Comparison of ENCODE assay signal across 19 cellular contexts in genomic region chr4:1409079-1409805, GRCh38. TPM values are rescaled to one million over a fixed set of nuclear protein-coding genes. Genes with fewer than 3 reads are reported as not detected.
"Had no signal": no experiment of that assay in that cellular context is flagged by ENCODE, and none has a peak within 500 bp of the region (broad histone marks: within the 10 kb centered on the region; RNA-seq: fewer than 3 reads in every experiment).

No MANE protein-coding gene starts in this region.

- H3K9me3 Mint-ChIP-seq: activated CD8-positive, alpha-beta T cell treated with anti-CD3 and anti-CD28 coated beads for 36 hours; activated naive CD4-positive, alpha-beta T cell treated with anti-CD3 and anti-CD28 coated beads, Interleukin-2, amount 50 U/mL, for 72 hours; central memory CD8-positive, alpha-beta T cell; dendritic cell treated with granulocyte-macrophage colony-stimulating factor and Interleukin-4, amounts not matched to agents 40 ng/mL and 50 ng/mL, for 4 days; immature natural killer cell; natural killer cell had no signal

- H3K4me3 ChIP-seq: body of pancreas, prostate gland had no signal

- H3K9me3 ChIP-seq: body of pancreas, prostate gland had no signal

- ATAC-seq: activated CD8-positive, alpha-beta T cell treated with anti-CD3 and anti-CD28 coated beads for 36 hours; activated naive CD4-positive, alpha-beta T cell treated with anti-CD3 and anti-CD28 coated beads, Interleukin-2, amount 50 U/mL, for 72 hours; body of pancreas; left colon; natural killer cell; sciatic nerve had no signal

- H3K4me1 Mint-ChIP-seq: central memory CD8-positive, alpha-beta T cell; immature natural killer cell had no signal

- H3K27ac ChIP-seq: body of pancreas, prostate gland had no signal

- H3K4me1 ChIP-seq: prostate gland had no signal

- H3K4me3 Mint-ChIP-seq: activated CD8-positive, alpha-beta T cell treated with anti-CD3 and anti-CD28 coated beads for 36 hours; central memory CD8-positive, alpha-beta T cell; dendritic cell treated with granulocyte-macrophage colony-stimulating factor and Interleukin-4, amounts not matched to agents 40 ng/mL and 50 ng/mL, for 4 days; natural killer cell had no signal

- H3K27ac Mint-ChIP-seq: activated CD8-positive, alpha-beta T cell treated with anti-CD3 and anti-CD28 coated beads for 36 hours; activated naive CD4-positive, alpha-beta T cell treated with anti-CD3 and anti-CD28 coated beads, Interleukin-2, amount 50 U/mL, for 72 hours; dendritic cell treated with granulocyte-macrophage colony-stimulating factor and Interleukin-4, amounts not matched to agents 40 ng/mL and 50 ng/mL, for 4 days; natural killer cell had no signal

- H3K36me3 ChIP-seq: prostate gland had no signal

- H3K36me3 Mint-ChIP-seq: immature natural killer cell, natural killer cell had no signal

- DNase-seq: activated CD8-positive, alpha-beta T cell treated with anti-CD3 and anti-CD28 coated beads for 36 hours; amniotic stem cell; body of pancreas; immature natural killer cell; natural killer cell; nucleus accumbens; stimulated activated CD4-positive, alpha-beta T cell treated with anti-CD3 and anti-CD28 coated beads, Interleukin-2, amount 100 ng/mL, for 24 hours; stimulated activated naive CD4-positive, alpha-beta T cell; T-helper 9 cell; trophoblast cell had no signal

RNA-seq across cellular contexts. Expression of gene NKX1-1, which starts 3.0 kb away (rescaled TPM):
- total RNA-seq: activated CD8-positive, alpha-beta T cell treated with anti-CD3 and anti-CD28 coated beads for 36 hours; activated naive CD4-positive, alpha-beta T cell treated with anti-CD3 and anti-CD28 coated beads, Interleukin-2, amount 50 U/mL, for 72 hours; body of pancreas; glomerular endothelial cell; left colon; mucosa of gallbladder; natural killer cell; prostate gland; sciatic nerve had no signal
- polyA plus RNA-seq: esophagus, immature natural killer cell had no signal
